Comparison of ENCODE assay signal across 1 cellular context in genomic region chr11:111419641-111420327, GRCh38.
TF ChIP-seq lines count a peak whose summit lies in the region.

No MANE protein-coding gene starts in this region.

TF ChIP-seq in GM12878, 131 proteins besides CTCF, POLR2A, EP300 and RAD21:
- TF ChIP-seq CUX1 (IDR thresholded peaks at IDR 0.05; ENCODE audit: insufficient replicate concordance, low read depth, low read length) (no peak), ZBTB33 (IDR thresholded peaks at IDR 0.05) (0 out of 2 replicates have a peak, but pooled peaks have one; percentile 71)
